Comparison of ENCODE assay signal across 8 cellular contexts in genomic region chr21:44932366-44933181, GRCh38. TPM values are rescaled to one million over a fixed set of nuclear protein-coding genes. Genes with fewer than 3 reads are reported as not detected.
DNase-seq lines count a peak whose midpoint lies in the region; ATAC-seq, FAIRE-seq and TF ChIP-seq lines count a peak whose summit lies in the region.

No MANE protein-coding gene starts in this region.

- H3K36me3 Mint-ChIP-seq in activated naive CD8-positive, alpha-beta T cell = no peaks in the 10 kb centered on the region

- H3K27me3 Mint-ChIP-seq in activated naive CD8-positive, alpha-beta T cell = no peaks in the 10 kb centered on the region

- H3K27me3 ChIP-seq in Peyer's patch = peaks cover 0 to 25% of the 10 kb centered on the region in 2 donors

- H3K4me1 ChIP-seq in Peyer's patch = peaks cover 3 to 44% (median 21%) of the 10 kb centered on the region in 4 donors

- H3K4me3 ChIP-seq in Peyer's patch = peak overlapping the region; percentile 38 to 71 (median 54)
- H3K4me3 ChIP-seq in iPS-11a (ENCODE audit: low read depth, low read length) = peak overlapping the region; percentile 8

- no peaks in the 10 kb centered on the region for H3K36me3 ChIP-seq in Peyer's patch

- DNase-seq in GM12892 (ENCODE audit: insufficient read length) (peak; percentile 73), Peyer's patch (peak in 2 of 3 donors; percentile 68 to 81), A172 (ENCODE audit: low spot score) (no peak)
- peak; percentile 79 for DNase-seq in stimulated activated CD4-positive, alpha-beta T cell treated with anti-CD3 and anti-CD28 coated beads, Interleukin-4, amount 100 ng/mL, for 1 hour

- peaks cover 36% of the 10 kb centered on the region for H3K4me1 Mint-ChIP-seq in activated naive CD8-positive, alpha-beta T cell (ENCODE audit: low read depth)

- peak; percentile 39 to 72 (median 62) for TF ChIP-seq CTCF in Peyer's patch (IDR thresholded peaks at IDR 0.05)

- no peaks in the 10 kb centered on the region for H3K9me3 ChIP-seq in Peyer's patch

- peak overlapping the region; percentile 73 for H3K4me3 Mint-ChIP-seq in activated naive CD8-positive, alpha-beta T cell

- no peak overlapping the region for H3K27ac Mint-ChIP-seq in activated naive CD8-positive, alpha-beta T cell

- ATAC-seq in HG03045 (IDR thresholded peaks at IDR 0.05; ENCODE audit: unreplicated experiment) (no peak), GM21737 (IDR thresholded peaks at IDR 0.05; ENCODE audit: unreplicated experiment) (no peak)

- FAIRE-seq in GM12892 (lab: Jason Lieb, UNC) = peak; percentile 77

- no peak for TF ChIP-seq POLR2A in GM12892 (IDR thresholded peaks at IDR 0.05; ENCODE audit: low read depth, low read length)
- TF ChIP-seq POLR2A in Peyer's patch (IDR thresholded peaks at IDR 0.05) = no peak

- peak overlapping the region in 1 of 4 donors; percentile 85 for H3K27ac ChIP-seq in Peyer's patch

- H3K9me3 Mint-ChIP-seq in activated naive CD8-positive, alpha-beta T cell (ENCODE audit: low read depth) = no peaks in the 10 kb centered on the region

RNA-seq across cellular contexts. Expression of gene SLX9, which starts 7.3 kb away (rescaled TPM):
- 6.3 TPM for polyA plus RNA-seq in GM12892 (2012; ENCODE audit: missing spikeins)
- 10 to 100 TPM in 1 of 4 donors, 1 to 10 TPM in 2, not detected in 1; 7.8 to 10.5 (median 10.0) TPM for total RNA-seq in Peyer's patch
- 33.6 and 42.6 TPM in 2 replicates for total RNA-seq in A172 (2014; rRNA removed; shearing (Covaris generic))

RNA-seq across cellular contexts. Expression of gene ITGB2, which starts 11.9 kb away (rescaled TPM):
- polyA plus RNA-seq in GM12892 (2012; ENCODE audit: missing spikeins) = 41.8 TPM
- total RNA-seq in Peyer's patch = 10 to 100 TPM in 3 of 4 donors, 1 to 10 TPM in 1; 9.3 to 58.6 (median 16.4) TPM
- total RNA-seq in A172 (2014; rRNA removed; shearing (Covaris generic)) = 0.19 and 1.2 TPM in 2 replicates

RNA-seq across cellular contexts. Expression of gene PTTG1IP, which starts 59.1 kb away (rescaled TPM):
- polyA plus RNA-seq in GM12892 (2012; ENCODE audit: missing spikeins) = 28.2 TPM
- 100 to 1,000 TPM in 3 of 4 donors, 10 to 100 TPM in 1; 69.3 to 495 (median 390) TPM for total RNA-seq in Peyer's patch
- 637 and 713 TPM in 2 replicates for total RNA-seq in A172 (2014; rRNA removed; shearing (Covaris generic))
